15 cellular contexts compared by ENCODE assay signal in the genomic region with DNA sequence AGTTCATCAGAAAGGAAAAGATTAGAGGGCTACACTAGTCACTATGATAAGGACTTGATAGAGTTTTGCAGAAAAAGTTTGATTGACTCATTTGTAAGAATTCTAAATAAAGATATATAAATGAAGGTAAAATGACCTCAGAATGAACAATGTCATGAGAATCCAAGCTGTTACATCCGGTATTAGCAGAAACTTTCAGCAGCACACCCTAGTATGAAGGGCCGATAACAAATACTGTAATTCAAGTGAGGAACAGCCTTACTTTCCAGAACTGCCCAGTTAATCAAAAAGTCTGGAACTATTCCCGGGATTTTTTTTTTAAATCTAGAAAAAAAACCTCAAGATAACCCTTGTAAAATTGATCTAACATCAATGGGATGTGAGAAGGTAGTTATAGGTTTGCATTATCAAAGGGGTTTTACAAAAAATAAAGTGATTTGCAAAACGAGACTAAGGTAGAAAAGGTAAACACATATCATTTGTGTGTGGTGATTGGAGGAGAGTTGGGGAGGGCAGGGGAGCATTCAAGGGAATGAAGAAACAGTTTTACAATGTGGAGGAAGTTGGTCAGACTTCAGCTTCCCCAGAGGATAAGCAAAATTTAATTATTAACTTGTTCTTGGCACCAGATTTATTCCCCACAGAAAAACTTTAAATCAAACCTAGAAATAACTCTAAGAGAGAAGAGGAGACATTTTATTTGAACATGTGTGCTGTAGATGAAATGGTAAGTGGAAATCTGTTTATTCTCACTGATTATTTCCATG.
DNase-seq lines count a peak whose midpoint lies in the region; ATAC-seq and TF ChIP-seq lines count a peak whose summit lies in the region.
"Had no signal": no experiment of that assay in that cellular context is flagged by ENCODE, and none has a peak within 500 bp of the region (broad histone marks: within the 10 kb centered on the region; RNA-seq: fewer than 3 reads in every experiment).

No MANE protein-coding gene starts in this region.

- WGBS in heart right ventricle, 2 donors: 36 to 48% methylated on average over 4 of the region's 4 CpGs

- TF ChIP-seq CTCF in heart right ventricle (IDR thresholded peaks at IDR 0.05) (no peak), osteoblast (IDR thresholded peaks at IDR 0.05; ENCODE audit: extremely low read depth, low read depth, low read length) (no peak)

- H3K27me3 ChIP-seq in adipocyte (replicated peaks; ENCODE audit: control insufficient read depth, insufficient read depth, low read length) (no peaks in the 10 kb centered on the region), heart right ventricle (no peaks in the 10 kb centered on the region), osteoblast (ENCODE audit: insufficient read depth, low read length) (no peaks in the 10 kb centered on the region)
- H3K27me3 ChIP-seq: gastroesophageal sphincter, uterus had no signal

- intact Hi-C loops in heart right ventricle (cut with DNase I): no loop called here

- peak in 7 of 8 donors; percentile 41 to 86 (median 76) for ATAC-seq in heart right ventricle
- ATAC-seq in HG02852 (IDR thresholded peaks at IDR 0.05; ENCODE audit: unreplicated experiment): no peak
- no peak for ATAC-seq in GM18861 (IDR thresholded peaks at IDR 0.05; ENCODE audit: unreplicated experiment)
- ATAC-seq: gastroesophageal sphincter; stimulated activated memory B cell treated with anti-CD40 and anti-IgM and Interleukin-4, amounts not matched to agents 10 μg/mL and 1 μg/mL and 100 μg/mL, for 72 hours had no signal

- H2AFZ ChIP-seq in osteoblast (ENCODE audit: low read length): no peak overlapping the region

- H3K9ac ChIP-seq in adipocyte (ENCODE audit: low read length): no peak overlapping the region

- in situ Hi-C loops in ACHN (cut with HindIII; ENCODE audit: low pct_ligation_motif_present, low pct_unique_long_range_greater_than_20kb, low sequenced_read_pairs): no loop called here

- peak overlapping the region; percentile 46 for H3K4me3 ChIP-seq in adipocyte (ENCODE audit: low read length)
- H3K4me3 ChIP-seq in heart right ventricle: no peak overlapping the region
- H3K4me3 ChIP-seq in osteoblast (ENCODE audit: insufficient read depth, low read length): no peak overlapping the region
- H3K4me3 ChIP-seq: gastroesophageal sphincter, uterus had no signal

- peak overlapping the region; percentile 39 for H3K4me2 ChIP-seq in osteoblast (ENCODE audit: insufficient read depth, low read length)

- H3K36me3 ChIP-seq in adipocyte (ENCODE audit: control insufficient read depth, insufficient read depth, low read length, severe bottlenecking) (no peaks in the 10 kb centered on the region), heart right ventricle (no peaks in the 10 kb centered on the region), osteoblast (ENCODE audit: insufficient read depth, low read length) (no peaks in the 10 kb centered on the region)
- H3K36me3 ChIP-seq: gastroesophageal sphincter, uterus had no signal

- DNase-seq in ACHN: peak; percentile 73
- DNase-seq in adipocyte (ENCODE audit: low read depth): no peak
- DNase-seq in heart right ventricle: no peak
- peak; percentile 79 for DNase-seq in osteoblast (ENCODE audit: insufficient read length, low spot score, missing footprints)
- no peak for DNase-seq in cerebellar cortex (ENCODE audit: low spot score)
- DNase-seq in putamen (ENCODE audit: low spot score): no peak
- DNase-seq: activated CD4-positive, alpha-beta T cell treated with anti-CD3 and anti-CD28 coated beads, Interleukin-2, amount 50 U/mL, for 1 hour; amniotic stem cell; immature natural killer cell; naive B cell; uterus had no signal

- peaks cover 25% of the 10 kb centered on the region for H3K4me1 ChIP-seq in adipocyte (ENCODE audit: control insufficient read depth, insufficient read depth, low read length)
- H3K4me1 ChIP-seq in heart right ventricle: peaks cover 0 to 23% (median 12%) of the 10 kb centered on the region in 9 donors
- H3K4me1 ChIP-seq in osteoblast (ENCODE audit: insufficient read depth, low read length): peaks cover 16% of the 10 kb centered on the region
- H3K4me1 ChIP-seq: uterus had no signal

- H3K9me3 ChIP-seq in adipocyte (ENCODE audit: control insufficient read depth, low read length): peaks cover 4% of the 10 kb centered on the region
- H3K9me3 ChIP-seq in heart right ventricle: peaks cover 0 to 10% (median 0%) of the 10 kb centered on the region in 11 donors
- no peaks in the 10 kb centered on the region for H3K9me3 ChIP-seq in osteoblast (ENCODE audit: low read depth, low read length)
- H3K9me3 ChIP-seq: uterus had no signal

- H3K27ac ChIP-seq in heart right ventricle (peak overlapping the region in 6 of 10 donors; percentile 14 to 71 (median 32)), osteoblast (ENCODE audit: low read depth, low read length) (peak overlapping the region; percentile 70)

- H4K20me1 ChIP-seq in osteoblast (ENCODE audit: insufficient read depth, low read length): no peaks in the 10 kb centered on the region

- H3K79me2 ChIP-seq in osteoblast (ENCODE audit: insufficient read depth, low read length): no peaks in the 10 kb centered on the region

Comparison
In these comparisons a context has a peak if more than half of its experiments do, and no peak if none do; other contexts are left out.
1. DNase-seq: peak in ACHN (single experiment) and osteoblast (single experiment); none in adipocyte (single experiment), heart right ventricle (0 of 2), cerebellar cortex (single experiment) and putamen (single experiment).
2. ATAC-seq: peak in heart right ventricle (7 of 8); none in HG02852 (single experiment) and GM18861 (single experiment).